In the genomic region with DNA sequence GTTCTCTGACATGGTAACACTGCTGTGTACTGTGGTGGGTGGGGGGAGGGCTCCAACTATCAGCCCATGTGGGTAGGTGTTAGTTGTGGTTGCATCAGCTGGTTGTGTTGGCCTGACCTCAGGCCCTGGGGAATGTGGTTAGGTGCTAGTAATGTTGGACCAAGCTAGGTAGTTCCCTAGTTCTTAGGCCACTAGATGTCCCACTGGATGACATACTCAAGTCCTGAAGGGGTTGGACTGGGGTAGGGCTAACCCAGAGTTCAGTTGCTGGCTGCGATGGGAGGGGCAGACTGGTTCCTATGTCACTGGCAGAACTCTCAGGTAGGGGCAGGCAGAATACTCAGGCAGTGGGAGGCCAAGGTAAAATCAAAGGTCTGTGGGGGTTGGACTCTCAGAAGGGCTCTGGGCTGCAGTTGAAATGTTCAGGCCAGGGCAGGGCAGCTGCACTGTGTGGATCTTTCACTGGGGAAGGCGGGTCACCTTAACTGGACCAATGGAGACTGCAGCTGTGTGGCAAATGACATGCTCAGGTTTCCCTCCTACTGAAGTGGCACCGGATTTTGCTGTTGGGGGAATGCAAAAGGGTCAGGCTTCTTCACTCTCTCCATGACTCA, we compare ENCODE assay signal across 14 cellular contexts.
DNase-seq lines count a peak whose midpoint lies in the region; ATAC-seq, FAIRE-seq and TF ChIP-seq lines count a peak whose summit lies in the region.
"Had no signal": no experiment of that assay in that cellular context is flagged by ENCODE, and none has a peak within 500 bp of the region (broad histone marks: within the 10 kb centered on the region; RNA-seq: fewer than 3 reads in every experiment).

No MANE protein-coding gene starts in this region.

- peak overlapping the region; percentile 32 for H3K18ac ChIP-seq in neuronal stem cell (ENCODE audit: low read length)

- DNase-seq in stimulated activated naive CD8-positive, alpha-beta T cell treated with anti-CD3 and anti-CD28 coated beads, Interleukin-15, Interleukin-2, amounts not matched to agents 100 U/mL and 50 U/mL, for 24 hours: no peak
- DNase-seq in stimulated activated naive CD8-positive, alpha-beta T cell treated with anti-CD3 and anti-CD28 coated beads, Interleukin-15, amount 100 ng/mL, for 72 hours: no peak
- DNase-seq in bronchial epithelial cell (ENCODE audit: low read depth) (no peak), neuronal stem cell (ENCODE audit: low spot score) (no peak), tibial artery (no peak)
- no peak for DNase-seq in CD8-positive, alpha-beta T cell
- DNase-seq: AML-193, H7 had no signal

- POLR2A ChIA-PET in CD8-positive, alpha-beta T cell (lab: Charles Lee): no interaction called here

- H3K4ac ChIP-seq in neuronal stem cell (ENCODE audit: low read length): no peak overlapping the region

- peaks cover 2 to 4% of the 10 kb centered on the region in 2 donors for H3K9me3 ChIP-seq in neuronal stem cell (replicated peaks in 1 of 2; ENCODE audit: control insufficient read depth in 2 of 2, insufficient read depth in 1 of 2, low read depth in 1 of 2, low read length in 2 of 2)
- no peaks in the 10 kb centered on the region for H3K9me3 ChIP-seq in CD8-positive, alpha-beta T cell (ENCODE audit: low read length)
- H3K9me3 ChIP-seq in tibial artery: peaks cover 0 to 19% (median 12%) of the 10 kb centered on the region in 3 donors

- H3K36me3 ChIP-seq in bronchial epithelial cell (ENCODE audit: control insufficient read depth, insufficient read depth, low read length) (no peaks in the 10 kb centered on the region), neuronal stem cell (replicated peaks in 1 of 2; ENCODE audit: control insufficient read depth in 2 of 2, insufficient read depth in 2 of 2, low read length in 2 of 2) (no peaks in the 10 kb centered on the region), tibial artery (no peaks in the 10 kb centered on the region)
- H3K36me3 ChIP-seq in CD8-positive, alpha-beta T cell (ENCODE audit: insufficient read depth, low read length): no peaks in the 10 kb centered on the region
- H3K36me3 ChIP-seq: BLaER1 had no signal

- H3K27ac ChIP-seq in neuronal stem cell (replicated peaks; ENCODE audit: low read length) (no peak overlapping the region), tibial artery (no peak overlapping the region)
- H3K27ac ChIP-seq in CD8-positive, alpha-beta T cell (ENCODE audit: low read depth, low read length): no peak overlapping the region
- H3K27ac ChIP-seq: 22Rv1, BLaER1 had no signal

- no peak overlapping the region for H2BK5ac ChIP-seq in neuronal stem cell (ENCODE audit: low read length)

- CTCF ChIA-PET in CD8-positive, alpha-beta T cell (lab: Charles Lee): no interaction called here

- no peak overlapping the region for H3K14ac ChIP-seq in neuronal stem cell (ENCODE audit: low read length)

- no peak overlapping the region for H3K9ac ChIP-seq in neuronal stem cell (ENCODE audit: low read depth, low read length, poor library complexity)
- H3K9ac ChIP-seq: BLaER1 had no signal

- H2BK12ac ChIP-seq in neuronal stem cell (ENCODE audit: low read length): no peak overlapping the region

- H2BK15ac ChIP-seq in neuronal stem cell (ENCODE audit: low read length): no peak overlapping the region

- no peak overlapping the region for H4K8ac ChIP-seq in neuronal stem cell (ENCODE audit: low read depth, low read length)

- H4K91ac ChIP-seq in neuronal stem cell (ENCODE audit: low read depth, low read length, poor library complexity): no peak overlapping the region

- TF ChIP-seq CTCF in bronchial epithelial cell (IDR thresholded peaks at IDR 0.05; ENCODE audit: insufficient read depth, low read length, severe bottlenecking): no peak
- TF ChIP-seq CTCF in CD8-positive, alpha-beta T cell (IDR thresholded peaks at IDR 0.05): no peak
- no peak for TF ChIP-seq CTCF in tibial artery (IDR thresholded peaks at IDR 0.05)

- intact Hi-C loops in CD8-positive, alpha-beta T cell (cut with DNase I, micrococcal nuclease): no loop called here
- intact Hi-C loops in tibial artery (cut with DNase I; ENCODE audit: low total_unique reads): no loop called here

- H3K23ac ChIP-seq in neuronal stem cell (ENCODE audit: low read depth, low read length, poor library complexity): no peak overlapping the region

- no peak overlapping the region for H3K4me2 ChIP-seq in neuronal stem cell (ENCODE audit: insufficient read depth, low read length, poor library complexity, severe bottlenecking)
- H3K4me2 ChIP-seq: BLaER1, GM23338 had no signal

- H3K9me3 Mint-ChIP-seq in stimulated activated naive CD8-positive, alpha-beta T cell treated with anti-CD3 and anti-CD28 coated beads, Interleukin-15, amount 100 ng/mL, for 72 hours: peaks cover 4 to 30% of the 10 kb centered on the region in 2 donors
- peaks cover 23% of the 10 kb centered on the region for H3K9me3 Mint-ChIP-seq in CD8-positive, alpha-beta T cell

- no peak overlapping the region for H3K4me3 ChIP-seq in bronchial epithelial cell (ENCODE audit: low read depth, low read length)
- no peak overlapping the region for H3K4me3 ChIP-seq in neuronal stem cell (ENCODE audit: low read length in 2 of 2)
- H3K4me3 ChIP-seq in CD8-positive, alpha-beta T cell (ENCODE audit: low read depth, low read length): no peak overlapping the region
- H3K4me3 ChIP-seq in tibial artery: no peak overlapping the region
- H3K4me3 ChIP-seq: BLaER1, GM23338 had no signal

- H2AK5ac ChIP-seq in neuronal stem cell (ENCODE audit: low read depth, low read length): no peak overlapping the region

- H2BK120ac ChIP-seq in neuronal stem cell (ENCODE audit: low read depth, low read length): no peak overlapping the region

- H3K27ac Mint-ChIP-seq in stimulated activated naive CD8-positive, alpha-beta T cell treated with anti-CD3 and anti-CD28 coated beads, Interleukin-15, amount 100 ng/mL, for 72 hours: no peak overlapping the region
- H3K27ac Mint-ChIP-seq in CD8-positive, alpha-beta T cell: no peak overlapping the region
- H3K27ac Mint-ChIP-seq: GM23338 had no signal

- H2AFZ ChIP-seq in neuronal stem cell (ENCODE audit: low read length): peak overlapping the region; percentile 44

- H3K4me1 ChIP-seq in neuronal stem cell (ENCODE audit: control insufficient read depth in 2 of 2, insufficient read depth in 1 of 2, low read depth in 1 of 2, low read length in 2 of 2) (no peaks in the 10 kb centered on the region), tibial artery (no peaks in the 10 kb centered on the region)
- no peaks in the 10 kb centered on the region for H3K4me1 ChIP-seq in CD8-positive, alpha-beta T cell (ENCODE audit: insufficient read depth, low read length)
- H3K4me1 ChIP-seq: BLaER1 had no signal

- H3K4me3 Mint-ChIP-seq in stimulated activated naive CD8-positive, alpha-beta T cell treated with anti-CD3 and anti-CD28 coated beads, Interleukin-15, amount 100 ng/mL, for 72 hours: no peak overlapping the region
- no peak overlapping the region for H3K4me3 Mint-ChIP-seq in CD8-positive, alpha-beta T cell
- H3K4me3 Mint-ChIP-seq: GM23338 had no signal

- H3K27me3 ChIP-seq in bronchial epithelial cell (ENCODE audit: control insufficient read depth, insufficient read depth, low read length) (no peaks in the 10 kb centered on the region), neuronal stem cell (ENCODE audit: control insufficient read depth in 3 of 3, insufficient read depth in 3 of 3, low read depth in 1 of 3, low read length in 3 of 3) (no peaks in the 10 kb centered on the region), tibial artery (no peaks in the 10 kb centered on the region)
- H3K27me3 ChIP-seq in CD8-positive, alpha-beta T cell (ENCODE audit: insufficient read depth, low read length): no peaks in the 10 kb centered on the region
- H3K27me3 ChIP-seq: BLaER1 had no signal

- ATAC-seq in stimulated activated naive CD8-positive, alpha-beta T cell treated with anti-CD3 and anti-CD28 coated beads, Interleukin-15, Interleukin-2, amounts not matched to agents 100 U/mL and 50 U/mL, for 24 hours: peak; percentile 6
- ATAC-seq in stimulated activated naive CD8-positive, alpha-beta T cell treated with anti-CD3 and anti-CD28 coated beads, Interleukin-15, amount 100 ng/mL, for 72 hours: no peak
- ATAC-seq in HG03457 (IDR thresholded peaks at IDR 0.05; ENCODE audit: unreplicated experiment) (no peak), GM19023 (IDR thresholded peaks at IDR 0.05; ENCODE audit: unreplicated experiment) (no peak)
- no peak for ATAC-seq in CD8-positive, alpha-beta T cell
- ATAC-seq: GM23338 had no signal

- H3K79me1 ChIP-seq in neuronal stem cell (ENCODE audit: low read depth, low read length): no peaks in the 10 kb centered on the region

- no CpG with 5 or more reads among the region's 3 CpGs for WGBS in neuronal stem cell (ENCODE audit: extremely low coverage in 2 of 2, insufficient read length in 2 of 2, insufficient replicate concordance in 1 of 2), 2 donors

- H3K36me3 Mint-ChIP-seq in CD8-positive, alpha-beta T cell: no peaks in the 10 kb centered on the region

- no peaks in the 10 kb centered on the region for H3K4me1 Mint-ChIP-seq in stimulated activated naive CD8-positive, alpha-beta T cell treated with anti-CD3 and anti-CD28 coated beads, Interleukin-15, amount 100 ng/mL, for 72 hours
- no peaks in the 10 kb centered on the region for H3K4me1 Mint-ChIP-seq in CD8-positive, alpha-beta T cell (ENCODE audit: low read depth)
- H3K4me1 Mint-ChIP-seq: GM23338 had no signal

- FAIRE-seq in bronchial epithelial cell (lab: Jason Lieb, UNC): peak; percentile 18
- FAIRE-seq: GM12891 had no signal

- H3K27me3 Mint-ChIP-seq in stimulated activated naive CD8-positive, alpha-beta T cell treated with anti-CD3 and anti-CD28 coated beads, Interleukin-15, amount 100 ng/mL, for 72 hours: no peaks in the 10 kb centered on the region
- no peaks in the 10 kb centered on the region for H3K27me3 Mint-ChIP-seq in CD8-positive, alpha-beta T cell (ENCODE audit: low read depth)
